In the genomic region with DNA sequence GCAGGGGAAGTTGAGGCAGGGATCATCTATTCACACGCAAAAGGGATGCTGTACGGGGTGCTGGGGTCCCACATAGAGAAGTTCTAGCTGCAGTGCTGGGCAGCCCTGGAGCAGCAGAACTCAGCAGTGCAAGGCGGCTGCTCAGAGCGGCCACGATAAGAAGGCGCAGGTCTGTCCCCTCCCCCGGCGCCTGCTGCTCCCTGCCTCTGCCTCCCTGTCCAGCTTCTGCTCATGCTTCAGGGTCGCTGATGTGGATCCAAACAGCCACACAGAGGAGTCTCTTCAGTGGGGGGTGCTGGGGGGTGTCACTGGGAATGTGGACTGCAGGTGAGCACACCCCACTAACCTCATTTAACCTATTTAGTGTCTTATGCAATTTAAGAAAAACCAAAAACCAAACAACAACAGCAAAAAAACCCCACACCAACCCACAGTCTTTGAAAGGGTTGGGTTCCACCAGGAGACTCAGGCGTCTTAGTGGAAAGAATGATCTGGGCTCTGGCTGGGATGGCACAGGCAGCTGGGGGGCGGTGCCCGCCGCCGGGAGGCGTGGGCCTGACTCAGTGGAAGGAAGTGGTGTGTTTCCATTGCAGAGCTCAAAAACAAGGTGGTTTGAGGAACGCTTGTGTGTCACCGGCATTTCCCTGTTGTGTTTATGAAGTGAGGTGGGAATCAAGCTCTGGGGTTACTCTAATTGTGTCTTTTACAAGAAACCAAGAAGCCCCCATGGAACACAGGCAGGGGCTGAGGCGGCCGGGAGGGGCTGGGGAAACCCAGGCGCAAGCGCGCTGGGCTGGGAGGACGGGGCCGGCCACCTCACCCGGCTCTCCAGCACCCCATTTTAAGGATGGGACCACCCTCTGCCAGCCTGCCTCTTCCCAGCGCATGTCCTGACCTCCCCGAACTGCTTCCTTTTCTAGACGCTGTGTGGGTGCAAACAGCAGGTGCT, we compare ENCODE assay signal across 8 cellular contexts. TPM values are rescaled to one million over a fixed set of nuclear protein-coding genes. Genes with fewer than 3 reads are reported as not detected.
A peak's percentile ranks its signal among the peaks of the same experiment; 100 is the strongest.
DNase-seq lines count a peak whose midpoint lies in the region; ATAC-seq and TF ChIP-seq lines count a peak whose summit lies in the region.

No MANE protein-coding gene starts in this region.

- H3K27ac ChIP-seq in GM23248: no peak overlapping the region
- no peak overlapping the region for H3K27ac ChIP-seq in body of pancreas

- in situ Hi-C loops in GM23248 (cut with MboI): no loop called here

- no peak overlapping the region for H3K4me3 ChIP-seq in GM23248
- H3K4me3 ChIP-seq in body of pancreas: no peak overlapping the region

- WGBS in GM23248 (ENCODE audit: low coverage in 1 of 2, low lambda C conversion rate in 2 of 2, missing lambda C conversion rate in 2 of 2), 2 experiments: 56 to 65% methylated on average over 22 to 28 of the region's 28 CpGs
- 59 to 62% methylated on average over 27 to 28 of the region's 28 CpGs for WGBS in body of pancreas, 2 donors

- H3K79me2 ChIP-seq in GM23248 (ENCODE audit: insufficient read depth): no peaks in the 10 kb centered on the region

- no peak overlapping the region for H2AFZ ChIP-seq in GM23248

- H3K9ac ChIP-seq in GM23248: no peak overlapping the region

- H3K4me2 ChIP-seq in GM23248 (ENCODE audit: unreplicated experiment): no peak overlapping the region

- no peaks in the 10 kb centered on the region for H3F3A ChIP-seq in GM23248 (ENCODE audit: insufficient read depth)

- DNase-seq in GM23248: peak; percentile 50
- peak; percentile 94 to 96 for DNase-seq in activated CD4-positive, alpha-beta T cell treated with anti-CD3 and anti-CD28 coated beads, Interleukin-2, amount 50 U/mL, for 4 hours
- peak; percentile 74 for DNase-seq in central memory CD4-positive, alpha-beta T cell
- peak; percentile 78 to 93 (median 91) for DNase-seq in stimulated activated CD4-positive, alpha-beta T cell treated with anti-CD3 and anti-CD28 coated beads, TNF-alpha, amount 100 ng/mL, for 4 hours (ENCODE audit: low read depth in 3 of 3)
- no peak for DNase-seq in GM10266 (ENCODE audit: extremely low spot score)
- DNase-seq in HEK293T (ENCODE audit: extremely low spot score): no peak
- DNase-seq in body of pancreas: no peak

- H3K4me1 ChIP-seq in GM23248 (ENCODE audit: insufficient read depth) (no peaks in the 10 kb centered on the region), body of pancreas (no peaks in the 10 kb centered on the region)

- ATAC-seq in body of pancreas: no peak
- no peak for ATAC-seq in HG02678 (IDR thresholded peaks at IDR 0.05; ENCODE audit: unreplicated experiment)

- POLR2A ChIA-PET in HEK293T (lab: Yijun Ruan, JAX): no interaction called here

- H4K20me1 ChIP-seq in GM23248 (ENCODE audit: insufficient read depth): no peaks in the 10 kb centered on the region

- H3K9me2 ChIP-seq in GM23248 (ENCODE audit: insufficient read depth): no peaks in the 10 kb centered on the region

- no peak for TF ChIP-seq POLR2A in body of pancreas (IDR thresholded peaks at IDR 0.05)

- H3K9me3 ChIP-seq in GM23248 (ENCODE audit: low read depth) (no peaks in the 10 kb centered on the region), body of pancreas (no peaks in the 10 kb centered on the region)

- intact Hi-C loops in body of pancreas (cut with DNase I): no loop called here

- TF ChIP-seq CTCF in GM10266 (IDR thresholded peaks at IDR 0.05; ENCODE audit: control insufficient read depth, insufficient read depth, low read depth, missing control alignments): no peak
- TF ChIP-seq CTCF in body of pancreas (IDR thresholded peaks at IDR 0.05): no peak

- H3K36me3 ChIP-seq in GM23248 (ENCODE audit: low read depth): no peaks in the 10 kb centered on the region
- no peaks in the 10 kb centered on the region for H3K36me3 ChIP-seq in body of pancreas (replicated peaks in 1 of 2; ENCODE audit: insufficient read depth in 1 of 2, low read depth in 2 of 2)

- H3K27me3 ChIP-seq in GM23248 (replicated peaks; ENCODE audit: insufficient read depth) (peaks cover 21% of the 10 kb centered on the region), body of pancreas (no peaks in the 10 kb centered on the region)

- CTCF ChIA-PET in HEK293T (lab: Yijun Ruan, JAX): no interaction called here

TF ChIP-seq in HEK293T, 16 proteins besides CTCF, POLR2A, EP300 and RAD21:
- TF ChIP-seq FOXM1 (IDR thresholded peaks at IDR 0.05; ENCODE audit: borderline replicate concordance) (no peak), LEF1 (IDR thresholded peaks at IDR 0.05; ENCODE audit: borderline replicate concordance) (no peak), HDGF (IDR thresholded peaks at IDR 0.05; ENCODE audit: borderline replicate concordance) (no peak), SP1 (IDR thresholded peaks at IDR 0.05) (no peak)
TF ChIP-seq in HEK293T: peak in this region for 0.

RNA-seq across cellular contexts. Expression of gene IRF4, which starts 55.1 kb away (rescaled TPM):
- total RNA-seq in GM23248 (2014; rRNA removed; shearing (Covaris generic)): not detected in 2 replicates
- polyA plus RNA-seq in GM23248 (2016; fragmentation: Nextera tagmentation; extraction: Ambion mirVana): 0.23 and 0.70 TPM in 2 replicates
- total RNA-seq in body of pancreas: under 1 TPM in 1 of 2 donors, not detected in 1; 0.26 TPM

Comparison
In these comparisons a context has a peak if more than half of its experiments do, and no peak if none do; other contexts are left out.
1. DNase-seq: peak in GM23248 (single experiment), activated CD4-positive, alpha-beta T cell treated with anti-CD3 and anti-CD28 coated beads, Interleukin-2, amount 50 U/mL, for 4 hours (2 of 2), central memory CD4-positive, alpha-beta T cell (single experiment) and stimulated activated CD4-positive, alpha-beta T cell treated with anti-CD3 and anti-CD28 coated beads, TNF-alpha, amount 100 ng/mL, for 4 hours (3 of 3); none in GM10266 (single experiment), HEK293T (single experiment) and body of pancreas (0 of 4).